Comparison of ENCODE assay signal across 9 cellular contexts in genomic region chr1:21317035-21317689, GRCh38. TPM values are rescaled to one million over a fixed set of nuclear protein-coding genes. Genes with fewer than 3 reads are reported as not detected.
A peak's percentile ranks its signal among the peaks of the same experiment; 100 is the strongest.
DNase-seq lines count a peak whose midpoint lies in the region; ATAC-seq and TF ChIP-seq lines count a peak whose summit lies in the region.
"Had no signal": no experiment of that assay in that cellular context is flagged by ENCODE, and none has a peak within 500 bp of the region (broad histone marks: within the 10 kb centered on the region; RNA-seq: fewer than 3 reads in every experiment).

No MANE protein-coding gene starts in this region.

- 0 out of 2 replicates have a peak, but pooled peaks cover 3% of the 10 kb centered on the region for H3F3A ChIP-seq in GM23338 (replicated peaks; ENCODE audit: low read depth)

- H3K27me3 ChIP-seq in GM23338 (ENCODE audit: insufficient read depth): no peaks in the 10 kb centered on the region
- no peaks in the 10 kb centered on the region for H3K27me3 ChIP-seq in lower lobe of right lung (ENCODE audit: low read depth)
- H3K27me3 ChIP-seq in stomach: no peaks in the 10 kb centered on the region

- no peaks in the 10 kb centered on the region for H3K9me2 ChIP-seq in GM23338 (ENCODE audit: insufficient read depth)

- no peaks in the 10 kb centered on the region; the same call in 1 of the 2 replicates for H4K20me1 ChIP-seq in GM23338 (replicated peaks; ENCODE audit: insufficient read depth)

- peaks cover 71% of the 10 kb centered on the region for H3K4me1 Mint-ChIP-seq in GM23338

- H3K4me3 ChIP-seq in GM23338: no peak overlapping the region
- peak overlapping the region; percentile 46 for H3K4me3 ChIP-seq in coronary artery
- no peak overlapping the region for H3K4me3 ChIP-seq in lower lobe of right lung
- H3K4me3 ChIP-seq in stomach: no peak overlapping the region

- no peak for TF ChIP-seq POLR2A in stomach (IDR thresholded peaks at IDR 0.05)

- H2AFZ ChIP-seq in GM23338: no peak overlapping the region

- ATAC-seq in GM23338: no peak
- peak; percentile 42 to 61 for ATAC-seq in lower lobe of right lung
- no peak for ATAC-seq in GM21526 (IDR thresholded peaks at IDR 0.05; ENCODE audit: low FRiP score, unreplicated experiment)
- no peak for ATAC-seq in activated CD4-positive, CD25-positive, alpha-beta regulatory T cell treated with anti-CD3 and anti-CD28 coated beads, Interleukin-2, amount 50 U/mL, for 24 hours
- ATAC-seq in HG03159 (IDR thresholded peaks at IDR 0.05; ENCODE audit: unreplicated experiment): no peak

- no peaks in the 10 kb centered on the region for H3K36me3 Mint-ChIP-seq in GM23338 (ENCODE audit: low read depth)

- no peaks in the 10 kb centered on the region for H3K9me3 Mint-ChIP-seq in GM23338

- H3K36me3 ChIP-seq in GM23338 (ENCODE audit: insufficient read depth) (no peaks in the 10 kb centered on the region), lower lobe of right lung (no peaks in the 10 kb centered on the region), stomach (no peaks in the 10 kb centered on the region)

- H3K9me3 ChIP-seq in lower lobe of right lung: no peaks in the 10 kb centered on the region
- H3K9me3 ChIP-seq in stomach: no peaks in the 10 kb centered on the region

- H3K27ac ChIP-seq in GM23338 (ENCODE audit: low read depth) (no peak overlapping the region), coronary artery (peak overlapping the region; percentile 95 to 98), lower lobe of right lung (peak overlapping the region; percentile 73), stomach (peak overlapping the region; percentile 82 to 93 (median 91))

- TF ChIP-seq CTCF in GM23338 (conservative IDR thresholded peaks at IDR 0.05; ENCODE audit: low read depth in 2 of 2) (no peak), coronary artery (IDR thresholded peaks at IDR 0.05) (no peak), lower lobe of right lung (IDR thresholded peaks at IDR 0.05) (no peak), stomach (IDR thresholded peaks at IDR 0.05) (no peak)

- H3K4me3 Mint-ChIP-seq in GM23338: no peak overlapping the region

- peaks cover 68% of the 10 kb centered on the region for H3K4me1 ChIP-seq in GM23338 (ENCODE audit: insufficient read depth)
- peaks cover 67% of the 10 kb centered on the region for H3K4me1 ChIP-seq in lower lobe of right lung
- peaks cover 72 to 100% (median 89%) of the 10 kb centered on the region in 4 donors for H3K4me1 ChIP-seq in stomach

- H3K27ac Mint-ChIP-seq in GM23338: 0 out of 2 replicates have a peak overlapping the region, but pooled peaks have one; percentile 7

- H3K27me3 Mint-ChIP-seq in GM23338 (ENCODE audit: insufficient read depth, low read depth, poor library complexity): peaks cover 10% of the 10 kb centered on the region

- H3K79me2 ChIP-seq in GM23338 (replicated peaks; ENCODE audit: insufficient read depth): peaks cover 16% of the 10 kb centered on the region

- DNase-seq in GM23338 (ENCODE audit: low spot score) (no peak), coronary artery (ENCODE audit: low spot score) (peak; percentile 98), lower lobe of right lung (peak; percentile 73), stomach (peak; percentile 61)
- DNase-seq in activated CD4-positive, CD25-positive, alpha-beta regulatory T cell (lab: John Stamatoyannopoulos, UW): no peak
- DNase-seq: SHP77 had no signal

- WGBS in stomach, 5 donors: 55 to 82% (median 65%) methylated on average over 16 of the region's 16 CpGs

- peak; percentile 77 for TF ChIP-seq EP300 in stomach (IDR thresholded peaks at IDR 0.05)

- intact Hi-C loops in lower lobe of right lung (cut with DNase I) (no loop called here), stomach (cut with DNase I; ENCODE audit: low total_unique reads) (no loop called here)

- H3K4me2 ChIP-seq in GM23338: no peak overlapping the region

TF ChIP-seq in GM23338, 12 proteins besides CTCF, POLR2A, EP300 and RAD21:
- no peak for TF ChIP-seq CREB1 (CRISPR knock-in tag; IDR thresholded peaks at IDR 0.05; ENCODE audit: low read depth)
- no peak for TF ChIP-seq JUNB (IDR thresholded peaks at IDR 0.05; ENCODE audit: unreplicated experiment)
- no peak for TF ChIP-seq EZH2 (IDR thresholded peaks at IDR 0.05; ENCODE audit: low read depth, unreplicated experiment)
- TF ChIP-seq ZNF114 (CRISPR knock-in tag; IDR thresholded peaks at IDR 0.05): no peak
- TF ChIP-seq ZNF331 (CRISPR knock-in tag; IDR thresholded peaks at IDR 0.05; ENCODE audit: low read depth): no peak
- TF ChIP-seq POLR2AphosphoS5 (IDR thresholded peaks at IDR 0.05; ENCODE audit: low read depth): no peak
- TF ChIP-seq STAT1 (IDR thresholded peaks at IDR 0.05; ENCODE audit: unreplicated experiment): no peak
- no peak for TF ChIP-seq ZNF462 (CRISPR knock-in tag; IDR thresholded peaks at IDR 0.05)

RNA-seq across cellular contexts. Expression of gene ECE1, which starts 26.9 kb away (rescaled TPM):
- total RNA-seq in GM23338 (2014; rRNA removed; shearing (Covaris generic)): 45.0 and 48.0 TPM in 2 replicates
- polyA plus RNA-seq in GM23338 (2016; fragmentation: Nextera tagmentation; extraction: Ambion mirVana) (10.4 and 11.0 TPM in 2 replicates), stomach (10 to 100 TPM; 17.6 to 30.9 (median 25.4) TPM)
- total RNA-seq in lower lobe of right lung (90.9 TPM), stomach (100 to 1,000 TPM in 2 of 5 donors, 10 to 100 TPM in 3; 40.2 to 574 (median 71.4) TPM)

Comparison
In these comparisons a context has a peak if more than half of its experiments do, and no peak if none do; other contexts are left out.
1. ATAC-seq: peak in lower lobe of right lung (2 of 2); none in GM23338 (single experiment), GM21526 (single experiment), activated CD4-positive, CD25-positive, alpha-beta regulatory T cell treated with anti-CD3 and anti-CD28 coated beads, Interleukin-2, amount 50 U/mL, for 24 hours (0 of 2) and HG03159 (single experiment).
2. DNase-seq: peak in coronary artery (single experiment), lower lobe of right lung (single experiment) and stomach (single experiment); none in GM23338 (single experiment) and activated CD4-positive, CD25-positive, alpha-beta regulatory T cell (0 of 4).